In genomic region chr7:94195201-94195600, GRCh38 we compare ENCODE assay signal across 25 cellular contexts.
DNase-seq lines count a peak whose midpoint lies in the region; ATAC-seq, FAIRE-seq and TF ChIP-seq lines count a peak whose summit lies in the region.
"Had no signal": no experiment of that assay in that cellular context is flagged by ENCODE, and none has a peak within 500 bp of the region (broad histone marks: within the 10 kb centered on the region; RNA-seq: fewer than 3 reads in every experiment).

No MANE protein-coding gene starts in this region.

- H2BK12ac ChIP-seq in mesenchymal stem cell (ENCODE audit: low read length in 2 of 2) = no peak overlapping the region

- peak overlapping the region; percentile 50; the same call in 1 of the 2 replicates for H4K5ac ChIP-seq in IMR-90 (ENCODE audit: low read depth, low read length)

- H3K4ac ChIP-seq in IMR-90 (ENCODE audit: low read depth, low read length) = no peak overlapping the region
- H3K4ac ChIP-seq in mesenchymal stem cell (ENCODE audit: low read depth in 1 of 2, low read length in 2 of 2) = no peak overlapping the region

- FAIRE-seq in H54 (lab: Jason Lieb, UNC) = no peak
- FAIRE-seq: G401.6, GM12878 had no signal

- no peak for ATAC-seq in SK-N-SH treated with all-trans-retinoic acid at 6 μM for 48 hours
- ATAC-seq in IMR-90 (ENCODE audit: low read depth) = no peak
- ATAC-seq: GM12878 had no signal

- H3K9me2 ChIP-seq in SK-N-SH = no peaks in the 10 kb centered on the region

- H2BK120ac ChIP-seq in IMR-90 (ENCODE audit: low read depth, low read length) (no peak overlapping the region), mesenchymal stem cell (ENCODE audit: low read depth, low read length) (no peak overlapping the region)

- peaks cover 12% of the 10 kb centered on the region for H3F3A ChIP-seq in SK-N-SH (replicated peaks; ENCODE audit: insufficient read depth)

- H3K79me1 ChIP-seq in IMR-90 (ENCODE audit: low read depth in 1 of 2, low read length in 2 of 2) = no peaks in the 10 kb centered on the region
- H3K79me1 ChIP-seq in mesenchymal stem cell (replicated peaks; ENCODE audit: low read length, poor library complexity, severe bottlenecking) = no peaks in the 10 kb centered on the region

- dilution Hi-C loops in IMR-90 (cut with HindIII; ENCODE audit: low sequenced_read_pairs, unreplicated experiment) = no loop called here

- H3K56ac ChIP-seq in IMR-90 (ENCODE audit: extremely low read depth, insufficient read depth, low read length) = no peak overlapping the region

- H4K20me1 ChIP-seq in SK-N-SH (ENCODE audit: insufficient read depth) (no peaks in the 10 kb centered on the region), IMR-90 (ENCODE audit: insufficient read depth, low read length) (no peaks in the 10 kb centered on the region)
- H4K20me1 ChIP-seq: BLaER1 had no signal

- no peak overlapping the region for H3K4me3 ChIP-seq in SK-N-SH (ENCODE audit: low read depth in 2 of 2, low read length in 1 of 2)
- H3K4me3 ChIP-seq in IMR-90 (ENCODE audit: insufficient read depth, low read depth, low read length) = no peak overlapping the region
- no peak overlapping the region for H3K4me3 ChIP-seq in mesenchymal stem cell (ENCODE audit: insufficient read depth in 1 of 2, low read depth in 1 of 2, low read length in 2 of 2)
- H3K4me3 ChIP-seq: BLaER1, GM12878 had no signal

- CTCF ChIA-PET in SK-N-SH (lab: Yijun Ruan, JAX) (interaction anchor here (0.7 kb wide), 1 partner anchor 42 kb away, joined by 3 read pairs; no protein-coding TSS in a partner anchor), IMR-90 (lab: Yijun Ruan, JAX) (interaction anchor here (1.5 kb wide), 1 partner anchor 16 kb away, joined by 3 read pairs; no protein-coding TSS in a partner anchor)

- BruUV-seq in IMR-90 (replicated peaks; lab: Mats Ljungman, UMichigan) = no TSS peak

- in situ Hi-C loops in IMR-90 (cut with MboI; ENCODE audit: low sequenced_read_pairs) = no loop called here

- H3K23ac ChIP-seq in IMR-90 (ENCODE audit: low read depth, low read length) = no peak overlapping the region
- H3K23ac ChIP-seq in mesenchymal stem cell (ENCODE audit: low read length in 2 of 2) = no peak overlapping the region

- H3K18ac ChIP-seq in IMR-90 (ENCODE audit: low read depth, low read length) = peak overlapping the region; percentile 65; the same call in 1 of the 2 replicates
- no peak overlapping the region for H3K18ac ChIP-seq in mesenchymal stem cell (ENCODE audit: low read depth in 1 of 2, low read length in 2 of 2)

- H3K27ac ChIP-seq in SK-N-SH (ENCODE audit: low read depth in 2 of 2, low read length in 1 of 2) = peak overlapping the region in 1 of 2 experiments; percentile 30; a peak in 1 of 4 replicates
- no peak overlapping the region; the same call in 1 of the 2 replicates for H3K27ac ChIP-seq in IMR-90 (ENCODE audit: insufficient read depth, low read length)
- no peak overlapping the region for H3K27ac ChIP-seq in mesenchymal stem cell (ENCODE audit: low read length, poor library complexity, severe bottlenecking)
- H3K27ac ChIP-seq: 22Rv1, BLaER1 had no signal

- no peak overlapping the region for H2AK9ac ChIP-seq in IMR-90 (replicated peaks; ENCODE audit: low read depth, low read length, poor library complexity)

- intact Hi-C loops in IMR-90 (cut with micrococcal nuclease) = no loop called here

- H2AK5ac ChIP-seq in IMR-90 (ENCODE audit: low read depth, low read length) = no peak overlapping the region
- no peak overlapping the region for H2AK5ac ChIP-seq in mesenchymal stem cell (ENCODE audit: low read length, severe bottlenecking)

- H2BK20ac ChIP-seq in IMR-90 (ENCODE audit: low read depth, low read length) = no peak overlapping the region

- H3K9ac ChIP-seq in SK-N-SH = no peak overlapping the region
- no peak overlapping the region for H3K9ac ChIP-seq in IMR-90 (ENCODE audit: low read depth, low read length)
- H3K9ac ChIP-seq in mesenchymal stem cell (ENCODE audit: low read length) = no peak overlapping the region
- H3K9ac ChIP-seq: BLaER1 had no signal

- DNase-seq in SK-N-SH (no peak), IMR-90 (no peak), fibroblast of gingiva (ENCODE audit: low read depth) (peak; percentile 41), mesenchymal stem cell (peak; percentile 14), GDM1 (lab: John Stamatoyannopoulos, UW) (no peak), H54 (ENCODE audit: insufficient read length, low spot score) (no peak), NCI-H748 (lab: John Stamatoyannopoulos, UW; ENCODE audit: unreplicated experiment) (no peak)
- DNase-seq: ACHN; CD4-positive, CD25-positive, alpha-beta regulatory T cell; DMS53; GOT3; Karpas-422; MV-4-11; NCI-H1105 treated with DMSO at 0.1 percent for 48 hours; NCI-H2029 treated with DMSO at 0.1 percent for 48 hours; NCI-H446 treated with DMSO at 0.1 percent for 48 hours; NCI-H526; RPMI8226; SHP77; SW 1271 had no signal

- 84% methylated on average over 2 of the region's 2 CpGs for WGBS in SK-N-SH (ENCODE audit: low lambda C conversion rate)
- WGBS in IMR-90 (ENCODE audit: extremely low coverage in 2 of 2, insufficient read length in 1 of 2), 2 experiments = no CpG with 5 or more reads among the region's 2 CpGs
- 100% methylated on average over 2 of the region's 2 CpGs for WGBS in mesenchymal stem cell

- POLR2A ChIA-PET in SK-N-SH (lab: Yijun Ruan, JAX) = no interaction called here
- POLR2A ChIA-PET in IMR-90 (lab: Charles Lee; ENCODE audit: unreplicated experiment) = no interaction called here

- TF ChIP-seq RAD21 in SK-N-SH (IDR thresholded peaks at IDR 0.05; ENCODE audit: low read length) (no peak), IMR-90 (IDR thresholded peaks at IDR 0.05; ENCODE audit: low read length) (no peak)

- peaks cover 5 to 7% of the 10 kb centered on the region in 2 experiments; a peak in 3 of 4 replicates for H3K4me1 ChIP-seq in SK-N-SH (ENCODE audit: control insufficient read depth in 1 of 2, insufficient read depth in 2 of 2, low read depth in 1 of 2, low read length in 1 of 2)
- H3K4me1 ChIP-seq in IMR-90 (ENCODE audit: control insufficient read depth, insufficient read depth, low read length) = no peaks in the 10 kb centered on the region
- H3K4me1 ChIP-seq in mesenchymal stem cell (ENCODE audit: control insufficient read depth, insufficient read depth, low read depth, low read length) = peaks cover 2% of the 10 kb centered on the region
- H3K4me1 ChIP-seq: BLaER1 had no signal

- H3K9me1 ChIP-seq in IMR-90 (ENCODE audit: insufficient read depth, low read length) = no peaks in the 10 kb centered on the region

- TF ChIP-seq CTCF in SK-N-SH (IDR thresholded peaks at IDR 0.05) (no peak), IMR-90 (conservative IDR thresholded peaks at IDR 0.05; ENCODE audit: low read depth, low read length) (no peak)

- peaks cover 0 to 3% of the 10 kb centered on the region in 2 experiments for H3K36me3 ChIP-seq in SK-N-SH (replicated peaks in 1 of 2; ENCODE audit: control insufficient read depth in 1 of 2, insufficient read depth in 2 of 2, low read length in 1 of 2)
- H3K36me3 ChIP-seq in IMR-90 (ENCODE audit: control insufficient read depth, insufficient read depth, low read length) = no peaks in the 10 kb centered on the region
- no peaks in the 10 kb centered on the region for H3K36me3 ChIP-seq in mesenchymal stem cell (ENCODE audit: control insufficient read depth in 1 of 2, insufficient read depth in 2 of 2, low read depth in 1 of 2, low read length in 2 of 2)
- H3K36me3 ChIP-seq: BLaER1 had no signal

- H3K79me2 ChIP-seq in SK-N-SH (ENCODE audit: insufficient read depth) = no peaks in the 10 kb centered on the region

- H2AFZ ChIP-seq in SK-N-SH (ENCODE audit: low read depth) = no peak overlapping the region
- H2AFZ ChIP-seq in IMR-90 (replicated peaks; ENCODE audit: low read length, poor library complexity) = no peak overlapping the region
- no peak overlapping the region for H2AFZ ChIP-seq in mesenchymal stem cell (ENCODE audit: low read depth, low read length)

- no peaks in the 10 kb centered on the region for H3K9me3 ChIP-seq in SK-N-SH
- no peaks in the 10 kb centered on the region for H3K9me3 ChIP-seq in IMR-90 (ENCODE audit: control insufficient read depth, insufficient read depth, low read length)
- no peaks in the 10 kb centered on the region for H3K9me3 ChIP-seq in mesenchymal stem cell (ENCODE audit: control insufficient read depth, low read length)
- H3K9me3 ChIP-seq: BLaER1 had no signal

- no peak overlapping the region for H2BK15ac ChIP-seq in IMR-90 (ENCODE audit: low read depth, low read length)
- no peak overlapping the region for H2BK15ac ChIP-seq in mesenchymal stem cell (ENCODE audit: low read depth, poor library complexity, severe bottlenecking)

- H2BK5ac ChIP-seq in IMR-90 (ENCODE audit: low read depth, low read length, poor library complexity, severe bottlenecking) (no peak overlapping the region), mesenchymal stem cell (ENCODE audit: low read depth, low read length, poor library complexity, severe bottlenecking) (no peak overlapping the region)

- H3K27me3 ChIP-seq in SK-N-SH (ENCODE audit: insufficient read depth) (no peaks in the 10 kb centered on the region), IMR-90 (ENCODE audit: control insufficient read depth, insufficient read depth, low read length) (no peaks in the 10 kb centered on the region), mesenchymal stem cell (ENCODE audit: control insufficient read depth in 1 of 2, insufficient read depth in 1 of 2, low read length in 2 of 2) (no peaks in the 10 kb centered on the region)
- H3K27me3 ChIP-seq: BLaER1 had no signal

- H3K4me2 ChIP-seq in SK-N-SH (no peak overlapping the region), IMR-90 (ENCODE audit: low read depth, low read length) (no peak overlapping the region), mesenchymal stem cell (ENCODE audit: low read length, poor library complexity, severe bottlenecking) (no peak overlapping the region)
- H3K4me2 ChIP-seq: BLaER1 had no signal

- H4K91ac ChIP-seq in IMR-90 (ENCODE audit: insufficient read depth, low read depth, low read length) (no peak overlapping the region), mesenchymal stem cell (ENCODE audit: low read length) (no peak overlapping the region)

- TF ChIP-seq POLR2A in IMR-90 (IDR thresholded peaks at IDR 0.05; ENCODE audit: low read depth, low read length) = no peak
- no peak for TF ChIP-seq POLR2A in H54 (IDR thresholded peaks at IDR 0.05; ENCODE audit: low read depth, low read length)

- H3K14ac ChIP-seq in IMR-90 (replicated peaks; ENCODE audit: low read depth, low read length) = no peak overlapping the region
- no peak overlapping the region for H3K14ac ChIP-seq in mesenchymal stem cell (ENCODE audit: low read length in 2 of 2)

- TF ChIP-seq EP300 in SK-N-SH (IDR thresholded peaks at IDR 0.05; ENCODE audit: borderline replicate concordance in 1 of 2, low read depth in 1 of 2, low read length in 1 of 2) = no peak

- H4K8ac ChIP-seq in IMR-90 (ENCODE audit: low read depth in 2 of 2, low read length in 2 of 2) (no peak overlapping the region), mesenchymal stem cell (ENCODE audit: low read length) (no peak overlapping the region)

TF ChIP-seq in SK-N-SH, 30 proteins besides CTCF, POLR2A, EP300 and RAD21 (continues in another document):
- TF ChIP-seq GATA2 (CRISPR knock-in tag; IDR thresholded peaks at IDR 0.05) (peak; percentile 44), JUND (IDR thresholded peaks at IDR 0.05) (no peak)

TF ChIP-seq in IMR-90, 13 proteins besides CTCF, POLR2A, EP300 and RAD21:
- TF ChIP-seq CEBPB (IDR thresholded peaks at IDR 0.05; ENCODE audit: low read depth, low read length) = peak; percentile 50; the same call in 1 of the 2 replicates
- TF ChIP-seq CHD1 (IDR thresholded peaks at IDR 0.05; ENCODE audit: low read depth, low read length) = no peak

Comparison
In these comparisons a context has a peak if more than half of its experiments do, and no peak if none do; other contexts are left out.
1. DNase-seq: peak in fibroblast of gingiva (single experiment) and mesenchymal stem cell (single experiment); none in SK-N-SH (single experiment), IMR-90 (single experiment), GDM1 (single experiment), H54 (single experiment) and NCI-H748 (single experiment).